In the genomic region with DNA sequence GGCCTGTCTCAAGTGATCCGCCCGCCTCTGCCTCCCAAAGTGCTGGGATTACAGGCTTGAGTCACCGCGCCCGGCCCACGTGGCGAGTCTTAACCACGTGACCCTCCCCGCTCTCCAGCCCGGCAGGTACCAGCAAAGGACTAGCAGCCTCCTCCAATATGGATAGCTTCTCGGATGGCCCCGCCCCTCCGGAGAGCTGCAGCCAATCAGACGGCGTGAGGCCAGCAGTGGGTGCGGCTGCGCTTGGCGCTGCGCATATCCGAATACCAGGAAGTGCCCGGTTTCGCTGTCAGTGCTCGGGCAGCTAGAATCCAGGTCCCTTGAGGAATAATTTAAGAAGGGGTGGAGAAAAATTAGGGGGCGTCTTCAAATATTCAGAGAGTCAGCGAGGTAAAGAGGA, we compare ENCODE assay signal across 8 cellular contexts. TPM values are rescaled to one million over a fixed set of nuclear protein-coding genes. Genes with fewer than 3 reads are reported as not detected.
A peak's percentile ranks its signal among the peaks of the same experiment; 100 is the strongest.
DNase-seq lines count a peak whose midpoint lies in the region; ATAC-seq and TF ChIP-seq lines count a peak whose summit lies in the region.

No MANE protein-coding gene starts in this region.

- intact Hi-C loops in Calu3 (cut with micrococcal nuclease; ENCODE audit: unreplicated experiment): no loop called here

- H3K9me3 Mint-ChIP-seq in Calu3 (ENCODE audit: low read depth, unreplicated experiment): peaks cover 2% of the 10 kb centered on the region

- no peaks in the 10 kb centered on the region for H3K27me3 ChIP-seq in HAP-1 (ENCODE audit: low read depth)

- TF ChIP-seq CTCF in Calu3 (IDR thresholded peaks at IDR 0.05; ENCODE audit: unreplicated experiment): no peak

- no peak overlapping the region for H3K4me3 ChIP-seq in HAP-1

- H3K36me3 Mint-ChIP-seq in Calu3 (ENCODE audit: insufficient read depth, unreplicated experiment): peaks cover 15% of the 10 kb centered on the region

- no TSS peak for BruUV-seq in Calu3 (replicated peaks; lab: Mats Ljungman, UMichigan)

- H3K9me3 ChIP-seq in HAP-1: no peaks in the 10 kb centered on the region

- peak overlapping the region; percentile 71 for H3K4me3 Mint-ChIP-seq in Calu3 (ENCODE audit: low read depth, unreplicated experiment)

- H3K27ac Mint-ChIP-seq in Calu3 (ENCODE audit: unreplicated experiment): peak overlapping the region; percentile 81

- H3K36me3 ChIP-seq in HAP-1 (replicated peaks): no peaks in the 10 kb centered on the region

- in situ Hi-C loops in HAP-1 (cut with MboI; ENCODE audit: low sequenced_read_pairs): no loop called here

- H3K4me1 ChIP-seq in HAP-1: no peaks in the 10 kb centered on the region

- CTCF ChIA-PET in Calu3 (lab: Charles Lee): interaction anchor here (0.7 to 1.5 kb wide), 5 partner anchors 11 to 565 kb away, joined by 3 to 12 read pairs (median 5); a partner anchor contains a TSS

- no peaks in the 10 kb centered on the region for H3K27me3 Mint-ChIP-seq in Calu3 (ENCODE audit: unreplicated experiment)

- peak; percentile 79 for ATAC-seq in GM21576 (IDR thresholded peaks at IDR 0.05; ENCODE audit: unreplicated experiment)

- H3K4me1 Mint-ChIP-seq in Calu3 (ENCODE audit: low read depth, unreplicated experiment): peaks cover 14% of the 10 kb centered on the region

- peak; percentile 97 for DNase-seq in Calu3
- DNase-seq in NCI-H1436 (lab: John Stamatoyannopoulos, UW): peak; percentile 84
- DNase-seq in activated CD4-positive, alpha-beta T cell treated with anti-CD3 and anti-CD28 coated beads, Interleukin-2, amount 50 U/mL, for 48 hours: peak; percentile 95 to 96
- peak; percentile 89 for DNase-seq in ecto neural progenitor cell (ENCODE audit: low spot score)
- DNase-seq in lung microvascular endothelial cell (ENCODE audit: low read depth in 2 of 2): peak; percentile 92 to 93
- peak; percentile 80 to 82 (median 80) for DNase-seq in stimulated activated CD4-positive, alpha-beta T cell treated with anti-CD3 and anti-CD28 coated beads, TNF-alpha, amount 100 ng/mL, for 1 hour (ENCODE audit: low read depth in 3 of 3, low spot score in 1 of 3)
- no peak for DNase-seq in HAP-1 (ENCODE audit: low spot score in 2 of 2)

RNA-seq across cellular contexts. Expression of a gene that starts 14.7 kb away (rescaled TPM):
- total RNA-seq in Calu3 (2022) (45.9 and 53.4 TPM in 2 replicates), lung microvascular endothelial cell (19.6 and 29.6 TPM in 2 replicates)

Comparison
In these comparisons a context has a peak if more than half of its experiments do, and no peak if none do; other contexts are left out.
1. DNase-seq: peak in Calu3 (single experiment), NCI-H1436 (single experiment), activated CD4-positive, alpha-beta T cell treated with anti-CD3 and anti-CD28 coated beads, Interleukin-2, amount 50 U/mL, for 48 hours (2 of 2), ecto neural progenitor cell (single experiment), lung microvascular endothelial cell (2 of 2) and stimulated activated CD4-positive, alpha-beta T cell treated with anti-CD3 and anti-CD28 coated beads, TNF-alpha, amount 100 ng/mL, for 1 hour (3 of 3); none in HAP-1 (0 of 2).